ENCODE assay signal across 18 cellular contexts in the genomic region with DNA sequence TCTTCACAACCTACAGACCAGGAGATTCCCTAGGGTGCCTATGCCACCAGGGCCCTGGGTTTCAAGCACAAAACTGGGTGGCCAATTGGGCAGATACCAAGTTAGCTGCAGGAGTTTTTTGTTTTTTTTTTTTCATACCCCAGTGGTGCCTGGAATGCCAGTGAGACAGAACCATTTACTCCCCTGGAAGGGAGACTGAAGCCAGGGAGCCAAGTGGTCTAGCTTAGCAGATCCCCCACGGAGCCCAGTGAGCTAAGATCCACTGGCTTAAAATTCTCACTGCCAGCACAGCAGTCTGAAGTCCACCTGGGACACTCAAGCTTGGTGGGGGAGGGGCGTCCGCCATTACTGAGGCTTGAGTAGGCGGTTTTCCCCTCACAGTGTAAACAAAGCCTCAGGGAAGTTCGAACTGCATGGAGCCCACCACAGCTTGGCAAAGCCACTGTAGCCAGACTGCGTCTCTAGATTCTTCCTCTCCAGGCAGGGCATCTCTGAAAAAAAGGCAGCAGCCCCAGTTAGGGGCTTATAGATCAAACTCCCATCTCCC. TPM values are rescaled to one million over a fixed set of nuclear protein-coding genes. Genes with fewer than 3 reads are reported as not detected.
"Had no signal": no experiment of that assay in that cellular context is flagged by ENCODE, and none has a peak within 500 bp of the region (broad histone marks: within the 10 kb centered on the region; RNA-seq: fewer than 3 reads in every experiment).

No MANE protein-coding gene starts in this region.

RNA-seq across cellular contexts. Expression of a gene that starts 56.7 kb away (rescaled TPM):
- total RNA-seq: colonic mucosa, endothelial cell of umbilical vein, epithelial cell of proximal tubule, esophagus muscularis mucosa, fibroblast of lung, foreskin keratinocyte, left colon, left ventricle myocardium superior, lower lobe of right lung, mononuclear cell, osteocyte, right atrium auricular region, sciatic nerve, smooth muscle cell, suprapubic skin, vagina had no signal
- polyA plus RNA-seq: endothelial cell of umbilical vein, fibroblast of lung, foreskin keratinocyte, heart left ventricle, immature natural killer cell, smooth muscle cell had no signal
